Comparison of ENCODE assay signal across 22 cellular contexts in the genomic region with DNA sequence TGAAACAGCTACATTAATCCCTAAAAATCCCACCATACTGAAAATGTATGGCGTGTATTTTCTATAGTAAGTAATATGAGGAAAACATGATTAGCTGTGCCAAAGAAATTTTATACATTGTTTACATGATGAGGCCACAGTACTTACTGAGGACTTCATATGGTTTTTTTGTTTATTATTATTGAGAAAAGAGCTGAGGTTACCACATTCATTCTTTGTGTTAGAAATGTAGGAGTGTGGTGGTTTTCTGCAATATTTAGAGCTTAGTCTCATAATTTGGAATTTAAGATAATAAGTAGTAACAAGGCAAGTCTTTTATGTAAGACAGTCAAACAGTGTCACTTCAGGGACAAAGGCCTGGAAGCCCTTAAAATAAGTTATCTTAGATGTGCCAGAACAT.
"Had no signal": no experiment of that assay in that cellular context is flagged by ENCODE, and none has a peak within 500 bp of the region (broad histone marks: within the 10 kb centered on the region; RNA-seq: fewer than 3 reads in every experiment).

No MANE protein-coding gene starts in this region.

- H3K4me3 Mint-ChIP-seq: naive B cell; nephron progenitor cell; stimulated activated effector memory CD8-positive, alpha-beta T cell treated with anti-CD3 and anti-CD28 coated beads, Interleukin-12 subunit alpha, Interleukin-12 subunit beta, amount 100 ng/mL, for 72 hours had no signal

- H3K4me3 ChIP-seq: dorsolateral prefrontal cortex, hepatocyte, lung, psoas muscle, right lobe of liver, tibial artery, upper lobe of left lung, uterus had no signal

- H3K36me3 ChIP-seq: right lobe of liver, uterus had no signal

- H3K4me1 ChIP-seq: psoas muscle, right lobe of liver, tibial artery, upper lobe of left lung, uterus had no signal

- H3K27me3 Mint-ChIP-seq: naive B cell had no signal

- H3K4me1 Mint-ChIP-seq: naive B cell; stimulated activated effector memory CD8-positive, alpha-beta T cell treated with anti-CD3 and anti-CD28 coated beads, Interleukin-12 subunit alpha, Interleukin-12 subunit beta, amount 100 ng/mL, for 72 hours had no signal

- DNase-seq: cortex of kidney; dorsolateral prefrontal cortex; effector CD8-positive, alpha-beta T cell; foreskin melanocyte; head of caudate nucleus; left colon; left ventricle myocardium superior; mesendoderm; naive B cell; nephron progenitor cell; psoas muscle; retina; right lobe of liver; stimulated activated CD4-positive, alpha-beta T cell treated with anti-CD3 and anti-CD28 coated beads, Interleukin-4, amount 100 ng/mL, for 1 hour; stimulated activated CD8-positive, alpha-beta memory T cell treated with anti-CD3 and anti-CD28 coated beads, Interleukin-4, amount 100 ng/mL, for 48 hours; stimulated activated naive CD8-positive, alpha-beta T cell treated with anti-CD3 and anti-CD28 coated beads, Interleukin-15, Interleukin-2, amounts not matched to agents 100 U/mL and 50 U/mL, for 24 hours; tibial artery; upper lobe of left lung; uterus had no signal

- H3K27me3 ChIP-seq: dorsolateral prefrontal cortex, hepatocyte, right lobe of liver, tibial artery, upper lobe of left lung, uterus had no signal

- H3K9me3 ChIP-seq: right lobe of liver, tibial artery, upper lobe of left lung, uterus had no signal

- ATAC-seq: left colon; left ventricle myocardium superior; psoas muscle; right lobe of liver; stimulated activated effector memory CD8-positive, alpha-beta T cell treated with anti-CD3 and anti-CD28 coated beads, Interleukin-12 subunit alpha, Interleukin-12 subunit beta, amount 100 ng/mL, for 72 hours; stimulated activated naive CD8-positive, alpha-beta T cell treated with anti-CD3 and anti-CD28 coated beads, Interleukin-15, Interleukin-2, amounts not matched to agents 100 U/mL and 50 U/mL, for 24 hours had no signal

- H3K27ac Mint-ChIP-seq: naive B cell; nephron progenitor cell; stimulated activated effector memory CD8-positive, alpha-beta T cell treated with anti-CD3 and anti-CD28 coated beads, Interleukin-12 subunit alpha, Interleukin-12 subunit beta, amount 100 ng/mL, for 72 hours had no signal

- H3K27ac ChIP-seq: dorsolateral prefrontal cortex, hepatocyte, psoas muscle, right lobe of liver, tibial artery, upper lobe of left lung, uterus had no signal
